ENCODE assay signal across 9 cellular contexts in genomic region chr2:30139131-30139870, GRCh38. TPM values are rescaled to one million over a fixed set of nuclear protein-coding genes. Genes with fewer than 3 reads are reported as not detected.
DNase-seq lines count a peak whose midpoint lies in the region; ATAC-seq and TF ChIP-seq lines count a peak whose summit lies in the region.
"Had no signal": no experiment of that assay in that cellular context is flagged by ENCODE, and none has a peak within 500 bp of the region (broad histone marks: within the 10 kb centered on the region; RNA-seq: fewer than 3 reads in every experiment).

No MANE protein-coding gene starts in this region.

- no peak overlapping the region for H3K4me3 ChIP-seq in epithelial cell of esophagus (ENCODE audit: low read length)

- TF ChIP-seq CTCF in epithelial cell of esophagus (IDR thresholded peaks at IDR 0.05; ENCODE audit: insufficient read depth, low read depth, low read length, missing control alignments) = no peak

- H3K4me1 Mint-ChIP-seq in IgD-negative memory B cell = peaks cover 8 to 11% (median 9%) of the 10 kb centered on the region in 3 donors

- TF ChIP-seq POLR2A in GM18505 (IDR thresholded peaks at IDR 0.05; ENCODE audit: borderline replicate concordance, extremely low read depth, insufficient read depth, insufficient read length) = no peak

- no peaks in the 10 kb centered on the region for H3K36me3 Mint-ChIP-seq in IgD-negative memory B cell

- no peak overlapping the region for H3K27ac ChIP-seq in caudate nucleus (ENCODE audit: low read depth, low read length)

- H3K4me3 Mint-ChIP-seq in IgD-negative memory B cell = peak overlapping the region in 3 of 4 donors; percentile 15 to 46 (median 35)

- peak; percentile 56 for ATAC-seq in GM18505 (IDR thresholded peaks at IDR 0.05; ENCODE audit: unreplicated experiment)
- ATAC-seq in GM21515 (IDR thresholded peaks at IDR 0.05; ENCODE audit: unreplicated experiment) = peak; percentile 68
- ATAC-seq in GM19035 (IDR thresholded peaks at IDR 0.05; ENCODE audit: unreplicated experiment) = no peak

- H3K27me3 Mint-ChIP-seq in IgD-negative memory B cell = peaks cover 3% of the 10 kb centered on the region

- DNase-seq in epithelial cell of esophagus (ENCODE audit: low read depth) (peak; percentile 87), caudate nucleus (lab: John Stamatoyannopoulos, UW) (no peak), ureter (ENCODE audit: low spot score) (no peak), cerebellum (ENCODE audit: low spot score) (no peak)
- DNase-seq: EL had no signal

- no peaks in the 10 kb centered on the region for H3K9me3 Mint-ChIP-seq in IgD-negative memory B cell

- peak overlapping the region in 2 of 3 donors; percentile 0 to 4 for H3K27ac Mint-ChIP-seq in IgD-negative memory B cell

RNA-seq across cellular contexts. Expression of gene YPEL5, which starts 7.5 kb away (rescaled TPM):
- 194 TPM for polyA plus RNA-seq in IgD-negative memory B cell
- total RNA-seq in ureter = 113 TPM
- 70.1 TPM for total RNA-seq in cerebellum
